Comparison of ENCODE assay signal across 22 cellular contexts in the genomic region with DNA sequence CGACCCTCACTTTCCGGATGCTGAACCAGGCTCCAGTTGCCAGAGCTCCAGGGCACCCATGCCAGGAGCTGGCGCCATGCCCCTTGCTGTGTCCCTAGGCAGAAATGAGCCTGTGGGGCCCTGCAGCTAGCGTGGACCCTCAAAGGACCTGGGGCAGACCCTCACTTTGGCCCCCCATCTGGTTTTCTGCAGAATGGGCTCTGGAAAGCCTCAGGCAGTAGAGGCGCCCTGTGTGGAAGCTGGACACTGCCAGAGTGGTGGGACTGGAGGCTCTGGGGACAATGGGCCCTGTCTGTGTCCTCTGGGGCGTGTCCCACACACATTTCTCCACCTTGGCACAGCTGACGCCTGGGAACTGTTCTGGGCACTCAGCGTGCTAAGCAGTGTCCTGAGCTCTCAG. TPM values are rescaled to one million over a fixed set of nuclear protein-coding genes. Genes with fewer than 3 reads are reported as not detected.
"Had no signal": no experiment of that assay in that cellular context is flagged by ENCODE, and none has a peak within 500 bp of the region (broad histone marks: within the 10 kb centered on the region; RNA-seq: fewer than 3 reads in every experiment).

No MANE protein-coding gene starts in this region.

- DNase-seq: Kasumi-1, MM.1S, NCI-H1092 treated with DMSO at 0.1 percent for 48 hours, NCI-H1436, NCI-H187, NCI-H2029, NCI-H2081 treated with DMSO at 0.1 percent for 48 hours, NCI-H2171, NCI-H226, NCI-H446, NCI-H510A, NCI-H524 treated with DMSO at 0.1 percent for 48 hours, NCI-H69, NCI-H774, RPMI8226, SHP77 treated with DMSO at 0.1 percent for 48 hours, SJCRH30 had no signal

- ATAC-seq: HepG2, K562, SK-N-SH treated with all-trans-retinoic acid at 6 μM for 48 hours had no signal

- H3K27ac ChIP-seq: KMS-11, SJCRH30 had no signal

- H3K4me2 ChIP-seq: KMS-11 had no signal

- H3K9ac ChIP-seq: KMS-11 had no signal

- H3K27me3 ChIP-seq: SJCRH30 had no signal

- H3K4me3 ChIP-seq: K562, SJCRH30 had no signal

RNA-seq across cellular contexts. Expression of a gene that starts 22.9 kb away (rescaled TPM):
- polyA plus RNA-seq: IgD-negative memory B cell had no signal
